Comparison of ENCODE assay signal across 27 cellular contexts in genomic region chr1:241822846-241823245, GRCh38. TPM values are rescaled to one million over a fixed set of nuclear protein-coding genes. Genes with fewer than 3 reads are reported as not detected.
"Had no signal": no experiment of that assay in that cellular context is flagged by ENCODE, and none has a peak within 500 bp of the region (broad histone marks: within the 10 kb centered on the region; RNA-seq: fewer than 3 reads in every experiment).

No MANE protein-coding gene starts in this region.

- DNase-seq: activated B cell treated with CpG ODN at 0.5 μM for 24 hours; activated CD4-positive, alpha-beta T cell treated with anti-CD3 and anti-CD28 coated beads for 48 hours; activated CD4-positive, alpha-beta T cell treated with anti-CD3 and anti-CD28 coated beads, Interleukin-2, amount 50 U/mL, for 1 hour; activated CD4-positive, alpha-beta T cell treated with anti-CD3 and anti-CD28 coated beads, Interleukin-2, amount 50 U/mL, for 48 hours; activated CD8-positive, alpha-beta memory T cell treated with anti-CD3 and anti-CD28 coated beads for 24 hours; activated CD8-positive, alpha-beta T cell treated with anti-CD3 and anti-CD28 coated beads for 36 hours; activated effector memory CD4-positive, alpha-beta T cell treated with Interleukin-2 at 50 U/mL for 16 hours; activated gamma-delta T cell treated with Interleukin-2 at 50 U/mL for 16 hours; activated naive CD4-positive, alpha-beta T cell treated with anti-CD3 and anti-CD28 coated beads for 36 hours; activated naive CD8-positive, alpha-beta T cell treated with anti-CD3 and anti-CD28 coated beads for 36 hours; activated naive CD8-positive, alpha-beta T cell treated with anti-CD3 and anti-CD28 coated beads, Interleukin-2, amount 50 U/mL, for 24 hours; activated T-cell treated with anti-CD3 and anti-CD28 coated beads, Interleukin-2, amount 50 U/mL, for 4 hours; central memory CD4-positive, alpha-beta T cell; cerebellar nuclear complex; colonic mucosa; effector CD8-positive, alpha-beta T cell; esophagus squamous epithelium; head of caudate nucleus; T-cell; T1000; WERI-Rb-1 had no signal

- H3K27ac ChIP-seq: ascending aorta, breast epithelium, cardiac muscle cell, colonic mucosa, epithelial cell of prostate, esophagus squamous epithelium, WERI-Rb-1 had no signal

- H3K36me3 ChIP-seq: ascending aorta, breast epithelium, cardiac muscle cell, colonic mucosa, esophagus squamous epithelium, WERI-Rb-1 had no signal

- H3K4me1 ChIP-seq: breast epithelium, colonic mucosa, esophagus squamous epithelium had no signal

- H3K9me3 ChIP-seq: ascending aorta, breast epithelium, colonic mucosa, esophagus squamous epithelium had no signal

- H3K4me3 ChIP-seq: ascending aorta, breast epithelium, cardiac muscle cell, colonic mucosa, esophagus squamous epithelium had no signal

- ATAC-seq: activated CD4-positive, CD25-positive, alpha-beta regulatory T cell treated with anti-CD3 and anti-CD28 coated beads, Interleukin-2, amount 50 U/mL, for 24 hours; activated CD8-positive, alpha-beta T cell treated with anti-CD3 and anti-CD28 coated beads for 36 hours; activated naive CD8-positive, alpha-beta T cell treated with anti-CD3 and anti-CD28 coated beads, Interleukin-2, amount 50 U/mL, for 24 hours; activated T-cell treated with anti-CD3 and anti-CD28 coated beads, Interleukin-2, amount 50 U/mL, for 4 hours; activated T-helper 17 cell treated with anti-CD3 and anti-CD28 coated beads, Interleukin-2, amount 50 U/mL, for 72 hours; T-cell had no signal

- H3K27me3 ChIP-seq: ascending aorta, breast epithelium, colonic mucosa, esophagus squamous epithelium had no signal

RNA-seq across cellular contexts. Expression of gene EXO1, which starts 25.2 kb away (rescaled TPM):
- total RNA-seq: ascending aorta had no signal
